ENCODE assay signal across 8 cellular contexts in the genomic region with DNA sequence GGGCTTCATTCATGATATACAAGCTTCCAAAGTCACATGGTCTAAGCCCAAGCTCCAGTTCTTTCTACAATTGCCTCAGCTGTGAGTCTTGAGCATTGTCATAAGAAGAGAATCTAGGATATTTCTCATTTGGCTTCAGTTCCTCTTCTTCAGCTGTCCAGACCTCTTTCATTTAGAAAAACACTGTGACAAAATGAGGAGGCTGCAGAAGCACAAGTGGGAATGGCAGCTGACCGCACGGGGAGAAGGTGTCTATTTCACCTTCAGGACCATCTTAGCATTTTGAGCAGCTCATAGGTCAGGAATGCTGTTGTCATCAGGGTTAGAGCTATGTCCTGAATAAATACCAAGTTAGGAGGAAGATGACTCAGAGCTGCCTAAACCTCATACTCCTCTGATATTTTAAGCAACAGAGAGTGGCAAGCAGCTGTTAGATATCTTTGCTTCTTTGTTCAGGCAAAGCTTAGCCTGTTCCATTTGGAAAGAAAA.
DNase-seq lines count a peak whose midpoint lies in the region; ATAC-seq and TF ChIP-seq lines count a peak whose summit lies in the region.

No MANE protein-coding gene starts in this region.

- H3K9ac ChIP-seq in mesenchymal stem cell (ENCODE audit: low read length) = peak overlapping the region; percentile 80

- ATAC-seq in GM18907 (IDR thresholded peaks at IDR 0.05; ENCODE audit: unreplicated experiment) (peak; percentile 93), HG03066 (IDR thresholded peaks at IDR 0.05; ENCODE audit: low read depth, unreplicated experiment) (peak; percentile 91)

- intact Hi-C loops in uterus (cut with DNase I; ENCODE audit: low total_unique reads) = no loop called here

- H4K91ac ChIP-seq in mesenchymal stem cell (ENCODE audit: low read length) = no peak overlapping the region

- no peak overlapping the region for H2AK5ac ChIP-seq in mesenchymal stem cell (ENCODE audit: low read length, severe bottlenecking)

- in situ Hi-C loops in ACHN (cut with HindIII; ENCODE audit: low pct_ligation_motif_present, low pct_unique_long_range_greater_than_20kb, low sequenced_read_pairs) = no loop called here

- H3K18ac ChIP-seq in mesenchymal stem cell (ENCODE audit: low read depth in 1 of 2, low read length in 2 of 2) = peak overlapping the region in 1 of 2 experiments; percentile 64

- H3K4me3 ChIP-seq in Peyer's patch = no peak overlapping the region
- H3K4me3 ChIP-seq in mesenchymal stem cell (ENCODE audit: insufficient read depth in 1 of 2, low read depth in 1 of 2, low read length in 2 of 2) = no peak overlapping the region
- H3K4me3 ChIP-seq in uterus = no peak overlapping the region

- no peaks in the 10 kb centered on the region for H3K79me1 ChIP-seq in mesenchymal stem cell (replicated peaks; ENCODE audit: low read length, poor library complexity, severe bottlenecking)

- H3K36me3 ChIP-seq in Peyer's patch (no peaks in the 10 kb centered on the region), mesenchymal stem cell (ENCODE audit: control insufficient read depth in 1 of 2, insufficient read depth in 2 of 2, low read depth in 1 of 2, low read length in 2 of 2) (no peaks in the 10 kb centered on the region), uterus (no peaks in the 10 kb centered on the region)

- no peak overlapping the region for H3K4ac ChIP-seq in mesenchymal stem cell (ENCODE audit: low read depth in 1 of 2, low read length in 2 of 2)

- H3K4me1 ChIP-seq in Peyer's patch = peaks cover 0 to 16% (median 0%) of the 10 kb centered on the region in 4 donors
- no peaks in the 10 kb centered on the region for H3K4me1 ChIP-seq in mesenchymal stem cell (ENCODE audit: control insufficient read depth, insufficient read depth, low read depth, low read length)
- H3K4me1 ChIP-seq in uterus = peaks cover 0 to 11% of the 10 kb centered on the region in 2 donors

- peak; percentile 91 for DNase-seq in ACHN
- no peak for DNase-seq in Peyer's patch
- peak; percentile 96 for DNase-seq in dermis blood vessel endothelial cell
- DNase-seq in mesenchymal stem cell = peak; percentile 94
- DNase-seq in uterus = peak; percentile 37 to 56
- DNase-seq in HuH-7 (ENCODE audit: low spot score) = no peak

- no peak overlapping the region for H3K14ac ChIP-seq in mesenchymal stem cell (ENCODE audit: low read length in 2 of 2)

- no peak for TF ChIP-seq CTCF in Peyer's patch (IDR thresholded peaks at IDR 0.05)
- TF ChIP-seq CTCF in uterus (IDR thresholded peaks at IDR 0.05) = no peak

- peak overlapping the region; percentile 19 for H2BK120ac ChIP-seq in mesenchymal stem cell (ENCODE audit: low read depth, low read length)

- H3K27me3 ChIP-seq in Peyer's patch = no peaks in the 10 kb centered on the region
- no peaks in the 10 kb centered on the region for H3K27me3 ChIP-seq in mesenchymal stem cell (ENCODE audit: control insufficient read depth in 1 of 2, insufficient read depth in 1 of 2, low read length in 2 of 2)
- H3K27me3 ChIP-seq in uterus = no peaks in the 10 kb centered on the region

- 0% methylated on average over 2 of the region's 2 CpGs for WGBS in mesenchymal stem cell

- H3K23ac ChIP-seq in mesenchymal stem cell (ENCODE audit: low read length in 2 of 2) = no peak overlapping the region

- no peaks in the 10 kb centered on the region for H3K9me3 ChIP-seq in Peyer's patch
- no peaks in the 10 kb centered on the region for H3K9me3 ChIP-seq in mesenchymal stem cell (ENCODE audit: control insufficient read depth, low read length)
- no peaks in the 10 kb centered on the region for H3K9me3 ChIP-seq in uterus

- no peak overlapping the region for H4K8ac ChIP-seq in mesenchymal stem cell (ENCODE audit: low read length)

- H2BK15ac ChIP-seq in mesenchymal stem cell (ENCODE audit: low read depth, poor library complexity, severe bottlenecking) = no peak overlapping the region

- no peak for TF ChIP-seq POLR2A in Peyer's patch (IDR thresholded peaks at IDR 0.05)
- TF ChIP-seq POLR2A in uterus (IDR thresholded peaks at IDR 0.05) = no peak

- no peak overlapping the region for H3K4me2 ChIP-seq in mesenchymal stem cell (ENCODE audit: low read length, poor library complexity, severe bottlenecking)

- H3K27ac ChIP-seq in Peyer's patch (peak overlapping the region; percentile 25 to 71 (median 52)), mesenchymal stem cell (ENCODE audit: low read length, poor library complexity, severe bottlenecking) (peak overlapping the region; percentile 96), uterus (peak overlapping the region; percentile 83 to 96)

- no peak overlapping the region for H2BK12ac ChIP-seq in mesenchymal stem cell (ENCODE audit: low read length in 2 of 2)

- no peak overlapping the region for H2AFZ ChIP-seq in mesenchymal stem cell (ENCODE audit: low read depth, low read length)

- no peak overlapping the region for H2BK5ac ChIP-seq in mesenchymal stem cell (ENCODE audit: low read depth, low read length, poor library complexity, severe bottlenecking)

Comparison
In these comparisons a context has a peak if more than half of its experiments do, and no peak if none do; other contexts are left out.
1. DNase-seq: peak in ACHN (single experiment), dermis blood vessel endothelial cell (single experiment), mesenchymal stem cell (single experiment) and uterus (2 of 2); none in Peyer's patch (0 of 3) and HuH-7 (single experiment).
2. Peak in every context shown above with its lines, with median percentiles within 50 percentile points of each other: H3K27ac ChIP-seq.